In genomic region chr6:168318579-168319278, GRCh38 we compare ENCODE assay signal across 1 cellular context.
TF ChIP-seq lines count a peak whose summit lies in the region.

No MANE protein-coding gene starts in this region.

TF ChIP-seq in endothelial cell of umbilical vein, 7 proteins besides CTCF, POLR2A, EP300 and RAD21:
- TF ChIP-seq EZH2 (IDR thresholded peaks at IDR 0.05; ENCODE audit: borderline replicate concordance, low read depth, low read length, severe bottlenecking), result peak; percentile 70
- TF ChIP-seq MAX (IDR thresholded peaks at IDR 0.05; ENCODE audit: insufficient read depth, insufficient read length), result no peak
